ENCODE assay signal across 15 cellular contexts in genomic region chr1:244362481-244362880, GRCh38.
DNase-seq lines count a peak whose midpoint lies in the region; ATAC-seq, FAIRE-seq and TF ChIP-seq lines count a peak whose summit lies in the region.
"Had no signal": no experiment of that assay in that cellular context is flagged by ENCODE, and none has a peak within 500 bp of the region (broad histone marks: within the 10 kb centered on the region; RNA-seq: fewer than 3 reads in every experiment).

No MANE protein-coding gene starts in this region.

- H3K4me1 ChIP-seq in Caco-2 (peaks cover 32% of the 10 kb centered on the region), astrocyte (ENCODE audit: insufficient read depth, low read length) (peaks cover 17% of the 10 kb centered on the region), iPS-20b (ENCODE audit: insufficient read depth, low read length) (peaks cover 9% of the 10 kb centered on the region; the same call in 1 of the 2 replicates), trophoblast cell (ENCODE audit: control insufficient read depth in 1 of 2, insufficient read depth in 2 of 2, low read length in 2 of 2) (peaks cover 5 to 9% of the 10 kb centered on the region in 2 experiments)

- no peaks in the 10 kb centered on the region for H3K36me3 ChIP-seq in Caco-2 (ENCODE audit: control insufficient read depth, insufficient read depth, low read length)
- H3K36me3 ChIP-seq in astrocyte (ENCODE audit: insufficient read depth, low read length) = no peaks in the 10 kb centered on the region
- no peaks in the 10 kb centered on the region for H3K36me3 ChIP-seq in iPS-20b (ENCODE audit: insufficient read depth, low read depth, low read length)
- peaks cover 1 to 2% of the 10 kb centered on the region in 2 experiments for H3K36me3 ChIP-seq in trophoblast cell (ENCODE audit: control insufficient read depth in 1 of 2, insufficient read depth in 2 of 2, low read length in 2 of 2)
- H3K36me3 ChIP-seq: heart right ventricle had no signal

- H3K4me3 ChIP-seq in Caco-2 (ENCODE audit: low read depth, low read length) = no peak overlapping the region
- peak overlapping the region; percentile 40 for H3K4me3 ChIP-seq in astrocyte (ENCODE audit: insufficient read depth, low read depth, low read length)
- peak overlapping the region; percentile 42; the same call in 1 of the 2 replicates for H3K4me3 ChIP-seq in iPS-20b (ENCODE audit: low read length)
- H3K4me3 ChIP-seq in trophoblast cell (ENCODE audit: low read depth, low read length) = no peak overlapping the region
- H3K4me3 ChIP-seq: heart right ventricle had no signal

- H3K4me2 ChIP-seq in astrocyte (ENCODE audit: low read length) = peak overlapping the region; percentile 85
- H3K4me2 ChIP-seq in trophoblast cell (ENCODE audit: low read length) = peak overlapping the region; percentile 52

- peaks cover 8% of the 10 kb centered on the region for H3K79me1 ChIP-seq in trophoblast cell (ENCODE audit: low read length)

- H2AFZ ChIP-seq in astrocyte (ENCODE audit: low read depth, low read length) (no peak overlapping the region), trophoblast cell (ENCODE audit: insufficient read depth, low read length, poor library complexity) (no peak overlapping the region)

- CTCF ChIA-PET in Caco-2 (lab: Charles Lee) = no interaction called here

- no peak for FAIRE-seq in astrocyte (lab: Jason Lieb, UNC)

- H4K8ac ChIP-seq in trophoblast cell (ENCODE audit: low read depth, low read length) = peak overlapping the region; percentile 21

- no peaks in the 10 kb centered on the region for H3K27me3 ChIP-seq in Caco-2 (replicated peaks; ENCODE audit: control insufficient read depth, insufficient read depth, low read length)
- no peaks in the 10 kb centered on the region for H3K27me3 ChIP-seq in astrocyte (ENCODE audit: insufficient read depth, low read length)
- H3K27me3 ChIP-seq in iPS-20b (ENCODE audit: insufficient read depth, low read length) = no peaks in the 10 kb centered on the region
- no peaks in the 10 kb centered on the region for H3K27me3 ChIP-seq in trophoblast cell (ENCODE audit: insufficient read depth, low read length)
- H3K27me3 ChIP-seq: heart right ventricle had no signal

- peak overlapping the region; percentile 22 for H2BK5ac ChIP-seq in trophoblast cell (ENCODE audit: low read depth, low read length, poor library complexity)

- H3K27ac ChIP-seq in astrocyte (ENCODE audit: low read depth, low read length) (peak overlapping the region; percentile 78), iPS-20b (ENCODE audit: low read length) (no peak overlapping the region), trophoblast cell (ENCODE audit: low read depth, low read length) (peak overlapping the region; percentile 92)
- H3K27ac ChIP-seq: heart right ventricle, HL-60 had no signal

- H4K12ac ChIP-seq in trophoblast cell (ENCODE audit: low read depth, low read length) = no peak overlapping the region

- H4K20me1 ChIP-seq in astrocyte (ENCODE audit: insufficient read depth, low read length) = no peaks in the 10 kb centered on the region

- ATAC-seq in GM21737 (IDR thresholded peaks at IDR 0.05; ENCODE audit: unreplicated experiment) (no peak), HG03095 (IDR thresholded peaks at IDR 0.05; ENCODE audit: unreplicated experiment) (no peak)
- ATAC-seq: activated CD4-positive, alpha-beta T cell treated with anti-CD3 and anti-CD28 coated beads for 36 hours; heart right ventricle; stimulated activated naive CD8-positive, alpha-beta T cell treated with anti-CD3 and anti-CD28 coated beads, Interleukin-15, Interleukin-2, amounts not matched to agents 100 U/mL and 50 U/mL, for 24 hours had no signal

- H3K27me3 Mint-ChIP-seq in Caco-2 (ENCODE audit: insufficient read depth, unreplicated experiment) = no peaks in the 10 kb centered on the region
- peaks cover 4% of the 10 kb centered on the region for H3K27me3 Mint-ChIP-seq in astrocyte (ENCODE audit: low read depth, unreplicated experiment)
- H3K27me3 Mint-ChIP-seq in T-helper 2 cell treated with Interferon-gamma antibody and Interleukin-4, amounts not matched to agents 5 μg/mL and 100 μg/mL, for 36 hours (ENCODE audit: low read depth) = no peaks in the 10 kb centered on the region
- H3K27me3 Mint-ChIP-seq: activated CD4-positive, alpha-beta T cell treated with anti-CD3 and anti-CD28 coated beads for 36 hours had no signal

- peak overlapping the region; percentile 16 for H2BK120ac ChIP-seq in trophoblast cell (ENCODE audit: insufficient read depth, low read length, poor library complexity)

- H3K23ac ChIP-seq in trophoblast cell (ENCODE audit: low read length) = no peak overlapping the region

- DNase-seq in Caco-2 (peak in 1 of 2 experiments; percentile 24), astrocyte (ENCODE audit: low read depth) (no peak), trophoblast cell (no peak), hypothalamus (lab: John Stamatoyannopoulos, UW) (no peak)
- no peak for DNase-seq in T-helper 2 cell treated with Interferon-gamma antibody and Interleukin-4, amounts not matched to agents 5 μg/mL and 100 μg/mL, for 36 hours (ENCODE audit: low spot score)
- DNase-seq: activated CD4-positive, alpha-beta T cell treated with anti-CD3 and anti-CD28 coated beads for 36 hours; activated CD8-positive, alpha-beta memory T cell treated with anti-CD3 and anti-CD28 coated beads, Interleukin-2, amount 50 U/mL, for 4 hours; activated naive CD4-positive, alpha-beta T cell treated with anti-CD3 and anti-CD28 coated beads for 36 hours; heart right ventricle; Karpas-422; stimulated activated naive CD8-positive, alpha-beta T cell treated with anti-CD3 and anti-CD28 coated beads, Interleukin-15, Interleukin-2, amounts not matched to agents 100 U/mL and 50 U/mL, for 24 hours had no signal

- peak overlapping the region; percentile 67 for H2BK12ac ChIP-seq in trophoblast cell (ENCODE audit: low read length)

- TF ChIP-seq CTCF in Caco-2 (IDR thresholded peaks at IDR 0.05; ENCODE audit: insufficient read depth in 1 of 2, low read depth in 1 of 2, low read length in 1 of 2, severe bottlenecking in 1 of 2, unreplicated experiment in 1 of 2) (no peak), astrocyte (IDR thresholded peaks at IDR 0.05; ENCODE audit: insufficient read depth, low read depth, low read length) (no peak)

- H3K79me2 ChIP-seq in astrocyte (ENCODE audit: insufficient read depth, low read length) (no peaks in the 10 kb centered on the region), trophoblast cell (ENCODE audit: control insufficient read depth, insufficient read depth, low read length, poor library complexity) (peaks cover 2% of the 10 kb centered on the region)

- H3K9me3 Mint-ChIP-seq in Caco-2 (ENCODE audit: unreplicated experiment) (no peaks in the 10 kb centered on the region), astrocyte (ENCODE audit: unreplicated experiment) (peaks cover 2% of the 10 kb centered on the region)
- peaks cover 12% of the 10 kb centered on the region for H3K9me3 Mint-ChIP-seq in T-helper 2 cell treated with Interferon-gamma antibody and Interleukin-4, amounts not matched to agents 5 μg/mL and 100 μg/mL, for 36 hours

- H3K14ac ChIP-seq in trophoblast cell (ENCODE audit: low read length) = peak overlapping the region; percentile 36

- H4K91ac ChIP-seq in trophoblast cell (ENCODE audit: low read depth, low read length) = peak overlapping the region; percentile 29

- H3K18ac ChIP-seq in trophoblast cell (ENCODE audit: low read length) = no peak overlapping the region

- peaks cover 13% of the 10 kb centered on the region for H3K36me3 Mint-ChIP-seq in Caco-2 (ENCODE audit: insufficient read depth, unreplicated experiment)
- H3K36me3 Mint-ChIP-seq in astrocyte (ENCODE audit: low read depth, unreplicated experiment) = no peaks in the 10 kb centered on the region
- no peaks in the 10 kb centered on the region for H3K36me3 Mint-ChIP-seq in T-helper 2 cell treated with Interferon-gamma antibody and Interleukin-4, amounts not matched to agents 5 μg/mL and 100 μg/mL, for 36 hours (ENCODE audit: low read depth)

- no TSS peak for BruUV-seq in Caco-2 (replicated peaks; lab: Mats Ljungman, UMichigan)

- H3K4ac ChIP-seq in trophoblast cell (ENCODE audit: low read depth, low read length) = no peak overlapping the region

- no peak overlapping the region for H2AK5ac ChIP-seq in trophoblast cell (ENCODE audit: low read length)

- peak overlapping the region; percentile 77 for H3K9ac ChIP-seq in astrocyte (ENCODE audit: low read length)
- H3K9ac ChIP-seq in iPS-20b (ENCODE audit: low read depth, low read length) = peak overlapping the region; percentile 30; the same call in 1 of the 2 replicates
- no peak overlapping the region for H3K9ac ChIP-seq in trophoblast cell (ENCODE audit: low read length)

- POLR2A ChIA-PET in Caco-2 (lab: Charles Lee) = interaction anchor here (0.5 kb wide), 1 partner anchor 31 kb away, joined by 3 read pairs; no protein-coding TSS in a partner anchor

- intact Hi-C loops in Caco-2 (cut with micrococcal nuclease; ENCODE audit: unreplicated experiment) = loop anchor here (2.0 to 5.0 kb wide), 2 partner anchors 35 to 64 kb away; no protein-coding TSS in a partner anchor

- H3K4me1 Mint-ChIP-seq in Caco-2 (ENCODE audit: low read depth, unreplicated experiment) (peaks cover 22% of the 10 kb centered on the region), astrocyte (ENCODE audit: low read depth, unreplicated experiment) (peaks cover 9% of the 10 kb centered on the region)
- no peaks in the 10 kb centered on the region for H3K4me1 Mint-ChIP-seq in T-helper 2 cell treated with Interferon-gamma antibody and Interleukin-4, amounts not matched to agents 5 μg/mL and 100 μg/mL, for 36 hours (ENCODE audit: low read depth)
- H3K4me1 Mint-ChIP-seq: activated CD4-positive, alpha-beta T cell treated with anti-CD3 and anti-CD28 coated beads for 36 hours had no signal

- WGBS in trophoblast cell (ENCODE audit: extremely low coverage, insufficient coverage, insufficient read length) = no CpG with 5 or more reads among the region's 3 CpGs

- H3K27ac Mint-ChIP-seq in Caco-2 (ENCODE audit: unreplicated experiment) = peak overlapping the region; percentile 85
- H3K27ac Mint-ChIP-seq in astrocyte (ENCODE audit: unreplicated experiment) = peak overlapping the region; percentile 98
- H3K27ac Mint-ChIP-seq in T-helper 2 cell treated with Interferon-gamma antibody and Interleukin-4, amounts not matched to agents 5 μg/mL and 100 μg/mL, for 36 hours = no peak overlapping the region
- H3K27ac Mint-ChIP-seq: activated CD4-positive, alpha-beta T cell treated with anti-CD3 and anti-CD28 coated beads for 36 hours; activated naive CD4-positive, alpha-beta T cell treated with anti-CD3 and anti-CD28 coated beads for 36 hours had no signal

- H3K4me3 Mint-ChIP-seq in Caco-2 (ENCODE audit: unreplicated experiment) = peak overlapping the region; percentile 65
- no peak overlapping the region for H3K4me3 Mint-ChIP-seq in astrocyte (ENCODE audit: unreplicated experiment)
- no peak overlapping the region for H3K4me3 Mint-ChIP-seq in T-helper 2 cell treated with Interferon-gamma antibody and Interleukin-4, amounts not matched to agents 5 μg/mL and 100 μg/mL, for 36 hours
- H3K4me3 Mint-ChIP-seq: activated CD4-positive, alpha-beta T cell treated with anti-CD3 and anti-CD28 coated beads for 36 hours; activated naive CD4-positive, alpha-beta T cell treated with anti-CD3 and anti-CD28 coated beads for 36 hours had no signal

- H3K9me3 ChIP-seq in Caco-2 = peaks cover 8% of the 10 kb centered on the region; the same call in 1 of the 2 replicates
- no peaks in the 10 kb centered on the region for H3K9me3 ChIP-seq in astrocyte (ENCODE audit: insufficient read depth, low read depth, low read length)
- peaks cover 7% of the 10 kb centered on the region; the same call in 1 of the 2 replicates for H3K9me3 ChIP-seq in iPS-20b (ENCODE audit: insufficient read depth, low read depth, low read length)
- no peaks in the 10 kb centered on the region for H3K9me3 ChIP-seq in trophoblast cell (ENCODE audit: insufficient read depth, low read depth, low read length)
- H3K9me3 ChIP-seq: heart right ventricle had no signal

Comparison
In these comparisons a context has a peak if more than half of its experiments do, and no peak if none do; other contexts are left out.
1. H3K4me3 ChIP-seq: peak in astrocyte (single experiment) and iPS-20b (single experiment); none in Caco-2 (single experiment) and trophoblast cell (single experiment).